Comparison of ENCODE assay signal across 22 cellular contexts in genomic region chr12:109703684-109704083, GRCh38.
"Had no signal": no experiment of that assay in that cellular context is flagged by ENCODE, and none has a peak within 500 bp of the region (broad histone marks: within the 10 kb centered on the region; RNA-seq: fewer than 3 reads in every experiment).

No MANE protein-coding gene starts in this region.

- H3K27ac ChIP-seq: hepatocyte, left lung, lower lobe of right lung, neutrophil, ovary, right atrium auricular region, skin epidermis, tibial nerve, vagina had no signal

- DNase-seq: kidney glomerular epithelial cell; left colon; lower lobe of right lung; mammary epithelial cell; mesenchymal stem cell; naive thymus-derived CD8-positive, alpha-beta T cell; occipital lobe; ovary; stimulated activated CD4-positive, alpha-beta T cell treated with anti-CD3 and anti-CD28 coated beads, Interleukin-4, amount 100 ng/mL, for 24 hours; stimulated activated naive CD4-positive, alpha-beta T cell treated with Interleukin-2 at 50 U/mL for 16 hours; stimulated activated naive CD8-positive, alpha-beta T cell treated with anti-CD3 and anti-CD28 coated beads, Interleukin-15, amount 100 ng/mL, for 72 hours; substantia nigra had no signal

- H2AFZ ChIP-seq: hepatocyte had no signal

- H3K4me2 ChIP-seq: hepatocyte had no signal

- ATAC-seq: left colon; left lung; lower lobe of right lung; naive thymus-derived CD8-positive, alpha-beta T cell; sciatic nerve; stimulated activated effector memory CD8-positive, alpha-beta T cell treated with anti-CD3 and anti-CD28 coated beads, Interleukin-12 subunit alpha, Interleukin-12 subunit beta, amount 100 ng/mL, for 72 hours; stimulated activated naive CD8-positive, alpha-beta T cell treated with anti-CD3 and anti-CD28 coated beads, Interleukin-15, amount 100 ng/mL, for 72 hours had no signal

- H3K9me3 ChIP-seq: left lung, lower lobe of right lung, neutrophil, ovary, right atrium auricular region, tibial nerve, vagina had no signal

- FAIRE-seq: keratinocyte had no signal

- H3K4me1 ChIP-seq: left lung, lower lobe of right lung, right atrium auricular region, tibial nerve, vagina had no signal

- H3K27me3 ChIP-seq: hepatocyte, ovary, right atrium auricular region, vagina had no signal

- H3K36me3 ChIP-seq: left lung, lower lobe of right lung, neutrophil, ovary, right atrium auricular region, tibial nerve, vagina had no signal

- H3K4me3 ChIP-seq: hepatocyte, left lung, lower lobe of right lung, ovary, right atrium auricular region, skin epidermis, tibial nerve, vagina had no signal

- H3K79me2 ChIP-seq: hepatocyte had no signal
